In the genomic region with DNA sequence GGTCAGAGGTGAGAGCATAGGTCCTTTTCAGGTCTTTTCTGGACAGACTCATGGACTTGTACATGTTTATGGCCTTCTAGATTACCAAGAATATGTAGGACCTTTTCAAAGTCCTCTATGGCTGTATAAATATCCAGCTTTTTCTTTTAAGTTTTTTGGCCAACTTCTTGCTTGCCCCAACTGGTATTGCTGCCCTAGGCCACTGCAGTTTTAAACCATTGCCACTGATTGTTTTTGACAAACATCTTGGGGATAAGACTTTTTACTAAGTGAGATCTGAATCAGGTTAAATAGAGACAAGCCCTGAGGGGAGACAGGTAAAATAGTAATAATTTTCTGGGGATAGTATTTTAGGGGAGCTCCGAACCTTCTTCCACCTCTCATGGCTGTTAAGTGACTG, we compare ENCODE assay signal across 8 cellular contexts.
"Had no signal": no experiment of that assay in that cellular context is flagged by ENCODE, and none has a peak within 500 bp of the region (broad histone marks: within the 10 kb centered on the region; RNA-seq: fewer than 3 reads in every experiment).

No MANE protein-coding gene starts in this region.

- DNase-seq: GM23248, GOT3, H7, HFFc6, IMR-90 had no signal

- H3K36me3 ChIP-seq: HAP-1 had no signal

- H3K9ac ChIP-seq: GM23248 had no signal

- H3K9me3 ChIP-seq: HAP-1 had no signal

- H3K4me3 ChIP-seq: GM23248, HAP-1 had no signal

- H3K27ac ChIP-seq: GM23248, HL-60 had no signal

- ATAC-seq: HCT116 had no signal

- H2AFZ ChIP-seq: GM23248 had no signal
